In genomic region chr2:121253021-121253673, GRCh38 we compare ENCODE assay signal across 24 cellular contexts. TPM values are rescaled to one million over a fixed set of nuclear protein-coding genes. Genes with fewer than 3 reads are reported as not detected.
"Had no signal": no experiment of that assay in that cellular context is flagged by ENCODE, and none has a peak within 500 bp of the region (broad histone marks: within the 10 kb centered on the region; RNA-seq: fewer than 3 reads in every experiment).

No MANE protein-coding gene starts in this region.

- H3K9me3 ChIP-seq: pancreas, psoas muscle, tibial artery, upper lobe of left lung, uterus had no signal

- H2AFZ ChIP-seq: hepatocyte had no signal

- H3K4me3 ChIP-seq: hepatocyte, pancreas, psoas muscle, tibial artery, upper lobe of left lung, uterus had no signal

- H3K27ac Mint-ChIP-seq: dendritic cell treated with granulocyte-macrophage colony-stimulating factor and Interleukin-4, amounts not matched to agents 40 ng/mL and 50 ng/mL, for 4 days; effector memory CD8-positive, alpha-beta T cell; mesothelial cell of epicardium; nephron; stimulated activated effector memory CD8-positive, alpha-beta T cell treated with anti-CD3 and anti-CD28 coated beads, Interleukin-12 subunit alpha, Interleukin-12 subunit beta, amount 100 ng/mL, for 72 hours; stimulated activated naive CD8-positive, alpha-beta T cell treated with anti-CD3 and anti-CD28 coated beads, Interleukin-15, Interleukin-2, amounts not matched to agents 100 ng/mL and 50 ng/mL, for 24 hours had no signal

- H3K27me3 ChIP-seq: hepatocyte, pancreas, upper lobe of left lung, uterus had no signal

- H3K4me2 ChIP-seq: hepatocyte had no signal

- H3K36me3 ChIP-seq: pancreas, upper lobe of left lung, uterus had no signal

- H3K79me2 ChIP-seq: hepatocyte had no signal

- H3K4me1 Mint-ChIP-seq: mesothelial cell of epicardium, nephron had no signal

- H3K9me3 Mint-ChIP-seq: dendritic cell treated with granulocyte-macrophage colony-stimulating factor and Interleukin-4, amounts not matched to agents 40 ng/mL and 50 ng/mL, for 4 days; effector memory CD8-positive, alpha-beta T cell; mesothelial cell of epicardium; stimulated activated effector memory CD8-positive, alpha-beta T cell treated with anti-CD3 and anti-CD28 coated beads, Interleukin-12 subunit alpha, Interleukin-12 subunit beta, amount 100 ng/mL, for 72 hours; stimulated activated naive CD8-positive, alpha-beta T cell treated with anti-CD3 and anti-CD28 coated beads, Interleukin-15, Interleukin-2, amounts not matched to agents 100 ng/mL and 50 ng/mL, for 24 hours had no signal

- ATAC-seq: effector memory CD8-positive, alpha-beta T cell; pancreas; psoas muscle; stimulated activated effector memory CD8-positive, alpha-beta T cell treated with anti-CD3 and anti-CD28 coated beads, Interleukin-12 subunit alpha, Interleukin-12 subunit beta, amount 100 ng/mL, for 72 hours had no signal

- H3K4me3 Mint-ChIP-seq: dendritic cell treated with granulocyte-macrophage colony-stimulating factor and Interleukin-4, amounts not matched to agents 40 ng/mL and 50 ng/mL, for 4 days; effector memory CD8-positive, alpha-beta T cell; mesothelial cell of epicardium; nephron; stimulated activated effector memory CD8-positive, alpha-beta T cell treated with anti-CD3 and anti-CD28 coated beads, Interleukin-12 subunit alpha, Interleukin-12 subunit beta, amount 100 ng/mL, for 72 hours; stimulated activated naive CD8-positive, alpha-beta T cell treated with anti-CD3 and anti-CD28 coated beads, Interleukin-15, Interleukin-2, amounts not matched to agents 100 ng/mL and 50 ng/mL, for 24 hours had no signal

- H3K27ac ChIP-seq: hepatocyte, pancreas, psoas muscle, tibial artery, upper lobe of left lung, uterus had no signal

- FAIRE-seq: colon, pancreas, small intestine had no signal

- H3K36me3 Mint-ChIP-seq: mesothelial cell of epicardium; stimulated activated effector memory CD8-positive, alpha-beta T cell treated with anti-CD3 and anti-CD28 coated beads, Interleukin-12 subunit alpha, Interleukin-12 subunit beta, amount 100 ng/mL, for 72 hours had no signal

- DNase-seq: cerebellar nuclear complex; effector memory CD8-positive, alpha-beta T cell; foreskin melanocyte; head of caudate nucleus; kidney glomerular epithelial cell; mammary epithelial cell; occipital lobe; psoas muscle; retina; small intestine; stimulated activated CD4-positive, alpha-beta T cell treated with anti-CD3 and anti-CD28 coated beads, Interleukin-4, amount 100 ng/mL, for 1 hour; stimulated activated CD8-positive, alpha-beta memory T cell treated with anti-CD3 and anti-CD28 coated beads, Interleukin-4, amount 100 ng/mL, for 48 hours; tibial artery; upper lobe of left lung; uterus had no signal

- H3K4me1 ChIP-seq: pancreas, psoas muscle, tibial artery, uterus had no signal

RNA-seq across cellular contexts. Expression of gene TFCP2L1, which starts 31.9 kb away (rescaled TPM):
- total RNA-seq: myocyte had no signal
